ENCODE assay signal across 10 cellular contexts in genomic region chr17:4908301-4908700, GRCh38. TPM values are rescaled to one million over a fixed set of nuclear protein-coding genes. Genes with fewer than 3 reads are reported as not detected.
A peak's percentile ranks its signal among the peaks of the same experiment; 100 is the strongest.
DNase-seq lines count a peak whose midpoint lies in the region; ATAC-seq and TF ChIP-seq lines count a peak whose summit lies in the region.
"Had no signal": no experiment of that assay in that cellular context is flagged by ENCODE, and none has a peak within 500 bp of the region (broad histone marks: within the 10 kb centered on the region; RNA-seq: fewer than 3 reads in every experiment).

No MANE protein-coding gene starts in this region.

- DNase-seq in activated CD8-positive, alpha-beta memory T cell treated with anti-CD3 and anti-CD28 coated beads, Interleukin-2, amount 10 ng/mL, durations not matched to agents 7 days and 5 days = no peak
- no peak for DNase-seq in activated CD8-positive, alpha-beta memory T cell treated with anti-CD3 and anti-CD28 coated beads for 24 hours
- DNase-seq in activated CD8-positive, alpha-beta T cell treated with anti-CD3 and anti-CD28 coated beads for 36 hours = peak; percentile 31
- DNase-seq in hepatocyte (ENCODE audit: low spot score) = no peak
- DNase-seq in BE2C = no peak

- H3K9me3 Mint-ChIP-seq in activated CD8-positive, alpha-beta memory T cell treated with anti-CD3 and anti-CD28 coated beads, Interleukin-2, amount 10 ng/mL, durations not matched to agents 7 days and 5 days (ENCODE audit: low read depth) = no peaks in the 10 kb centered on the region
- H3K9me3 Mint-ChIP-seq in activated CD8-positive, alpha-beta T cell treated with anti-CD3 and anti-CD28 coated beads for 36 hours = no peaks in the 10 kb centered on the region
- H3K9me3 Mint-ChIP-seq: immature natural killer cell had no signal

- intact Hi-C loops in activated CD8-positive, alpha-beta T cell treated with anti-CD3 and anti-CD28 coated beads for 36 hours (cut with micrococcal nuclease) = loop anchor here (10.0 kb wide), 1 partner anchor 156 kb away; no protein-coding TSS in a partner anchor

- no peaks in the 10 kb centered on the region for H3K9me3 ChIP-seq in hepatocyte (ENCODE audit: low read depth)
- H3K9me3 ChIP-seq in subcutaneous abdominal adipose tissue (ENCODE audit: control insufficient read depth in 5 of 5, low read length in 5 of 5) = no peaks in the 10 kb centered on the region
- no peaks in the 10 kb centered on the region for H3K9me3 ChIP-seq in BE2C
- H3K9me3 ChIP-seq: thoracic aorta had no signal

- no peaks in the 10 kb centered on the region for H3K79me2 ChIP-seq in hepatocyte

- H3K27ac Mint-ChIP-seq in activated CD8-positive, alpha-beta memory T cell treated with anti-CD3 and anti-CD28 coated beads, Interleukin-2, amount 10 ng/mL, durations not matched to agents 7 days and 5 days = no peak overlapping the region
- no peak overlapping the region for H3K27ac Mint-ChIP-seq in activated CD8-positive, alpha-beta T cell treated with anti-CD3 and anti-CD28 coated beads for 36 hours
- H3K27ac Mint-ChIP-seq: immature natural killer cell had no signal

- no peaks in the 10 kb centered on the region for H4K20me1 ChIP-seq in hepatocyte (ENCODE audit: insufficient read depth, poor library complexity, severe bottlenecking)

- no peak overlapping the region for H2AFZ ChIP-seq in hepatocyte

- H3K9me2 ChIP-seq in hepatocyte (replicated peaks; ENCODE audit: insufficient read depth) = no peaks in the 10 kb centered on the region

- 38% methylated on average over 10 of the region's 10 CpGs for WGBS in hepatocyte (ENCODE audit: low lambda C conversion rate, missing lambda C conversion rate)

- no peaks in the 10 kb centered on the region for H3K36me3 Mint-ChIP-seq in activated CD8-positive, alpha-beta memory T cell treated with anti-CD3 and anti-CD28 coated beads, Interleukin-2, amount 10 ng/mL, durations not matched to agents 7 days and 5 days
- H3K36me3 Mint-ChIP-seq in activated CD8-positive, alpha-beta T cell treated with anti-CD3 and anti-CD28 coated beads for 36 hours (ENCODE audit: low read depth) = no peaks in the 10 kb centered on the region
- H3K36me3 Mint-ChIP-seq: immature natural killer cell had no signal

- H3K4me1 ChIP-seq in hepatocyte (ENCODE audit: insufficient read depth) (peaks cover 7% of the 10 kb centered on the region), subcutaneous abdominal adipose tissue (ENCODE audit: control insufficient read depth in 5 of 5, insufficient read depth in 5 of 5, low read length in 5 of 5) (peaks cover 0 to 19% (median 16%) of the 10 kb centered on the region in 5 donors), BE2C (no peaks in the 10 kb centered on the region)

- H3K36me3 ChIP-seq in hepatocyte (replicated peaks; ENCODE audit: insufficient read depth, low read depth) (no peaks in the 10 kb centered on the region), subcutaneous abdominal adipose tissue (ENCODE audit: control insufficient read depth in 5 of 5, insufficient read depth in 5 of 5, low read length in 5 of 5) (no peaks in the 10 kb centered on the region), BE2C (no peaks in the 10 kb centered on the region)
- H3K36me3 ChIP-seq: thoracic aorta had no signal

- no peaks in the 10 kb centered on the region for H3K27me3 Mint-ChIP-seq in activated CD8-positive, alpha-beta memory T cell treated with anti-CD3 and anti-CD28 coated beads, Interleukin-2, amount 10 ng/mL, durations not matched to agents 7 days and 5 days
- no peaks in the 10 kb centered on the region for H3K27me3 Mint-ChIP-seq in activated CD8-positive, alpha-beta T cell treated with anti-CD3 and anti-CD28 coated beads for 36 hours

- ATAC-seq in activated CD8-positive, alpha-beta memory T cell treated with anti-CD3 and anti-CD28 coated beads, Interleukin-2, amount 10 ng/mL, durations not matched to agents 7 days and 5 days = peak; percentile 20
- ATAC-seq in activated CD8-positive, alpha-beta T cell treated with anti-CD3 and anti-CD28 coated beads for 36 hours = peak; percentile 11
- no peak for ATAC-seq in GM21515 (IDR thresholded peaks at IDR 0.05; ENCODE audit: unreplicated experiment)
- no peak for ATAC-seq in GM21737 (IDR thresholded peaks at IDR 0.05; ENCODE audit: unreplicated experiment)

- CTCF ChIA-PET in activated CD8-positive, alpha-beta memory T cell treated with anti-CD3 and anti-CD28 coated beads, Interleukin-2, amount 10 ng/mL, durations not matched to agents 7 days and 5 days (lab: Charles Lee) = interaction anchor here (0.7 to 2.5 kb wide), 26 partner anchors 8 to 154 kb away, joined by 3 to 31 read pairs (median 7); partner anchors contain the start of genes C17orf107, CAMTA2, INCA1 and KIF1C
- CTCF ChIA-PET in activated CD8-positive, alpha-beta T cell treated with anti-CD3 and anti-CD28 coated beads for 36 hours (lab: Charles Lee) = interaction anchor here (0.6 to 2.6 kb wide), 27 partner anchors 9 to 283 kb away, joined by 3 to 24 read pairs (median 5); partner anchors contain the start of genes C17orf107, ENO3, RNF167 and SLC25A11

- H3K27me3 ChIP-seq in hepatocyte (no peaks in the 10 kb centered on the region), subcutaneous abdominal adipose tissue (ENCODE audit: control insufficient read depth in 5 of 5, insufficient read depth in 4 of 5, low read length in 5 of 5) (no peaks in the 10 kb centered on the region), BE2C (no peaks in the 10 kb centered on the region)

- POLR2A ChIA-PET in activated CD8-positive, alpha-beta T cell treated with anti-CD3 and anti-CD28 coated beads for 36 hours (lab: Charles Lee) = interaction anchor here (0.8 to 2.7 kb wide), 7 partner anchors 7 to 58 kb away, joined by 3 to 7 read pairs (median 3); partner anchors contain the start of genes C17orf107 and ENO3

- TF ChIP-seq CTCF in activated CD8-positive, alpha-beta T cell treated with anti-CD3 and anti-CD28 coated beads for 36 hours (IDR thresholded peaks at IDR 0.05) = no peak
- no peak for TF ChIP-seq CTCF in hepatocyte (IDR thresholded peaks at IDR 0.05; ENCODE audit: poor library complexity)
- no peak for TF ChIP-seq CTCF in BE2C (IDR thresholded peaks at IDR 0.05; ENCODE audit: low read depth, low read length)

- H3K4me1 Mint-ChIP-seq in activated CD8-positive, alpha-beta memory T cell treated with anti-CD3 and anti-CD28 coated beads, Interleukin-2, amount 10 ng/mL, durations not matched to agents 7 days and 5 days = peaks cover 6% of the 10 kb centered on the region
- H3K4me1 Mint-ChIP-seq in activated CD8-positive, alpha-beta T cell treated with anti-CD3 and anti-CD28 coated beads for 36 hours (ENCODE audit: low read depth) = peaks cover 12% of the 10 kb centered on the region

- H3K4me2 ChIP-seq in hepatocyte = no peak overlapping the region

- peak overlapping the region in 4 of 5 donors; percentile 4 to 48 (median 32) for H3K9ac ChIP-seq in subcutaneous abdominal adipose tissue (ENCODE audit: low read length in 5 of 5)

- peak overlapping the region; percentile 94 for H3K27ac ChIP-seq in hepatocyte
- peak overlapping the region; percentile 41 for H3K27ac ChIP-seq in subcutaneous abdominal adipose tissue (ENCODE audit: low read depth, low read length)

- no peak overlapping the region for H3K4me3 Mint-ChIP-seq in activated CD8-positive, alpha-beta memory T cell treated with anti-CD3 and anti-CD28 coated beads, Interleukin-2, amount 10 ng/mL, durations not matched to agents 7 days and 5 days
- no peak overlapping the region for H3K4me3 Mint-ChIP-seq in activated CD8-positive, alpha-beta T cell treated with anti-CD3 and anti-CD28 coated beads for 36 hours
- H3K4me3 Mint-ChIP-seq: immature natural killer cell had no signal

- H3K4me3 ChIP-seq in hepatocyte = no peak overlapping the region
- H3K4me3 ChIP-seq in subcutaneous abdominal adipose tissue (ENCODE audit: low read depth in 1 of 5, low read length in 5 of 5) = peak overlapping the region in 1 of 5 donors; percentile 34
- no peak overlapping the region for H3K4me3 ChIP-seq in BE2C (ENCODE audit: low read depth, low read length)

RNA-seq across cellular contexts. Expression of gene CHRNE, which starts 5.4 kb away (rescaled TPM):
- under 1 TPM; 0.40 to 0.41 TPM for total RNA-seq in activated CD8-positive, alpha-beta memory T cell treated with anti-CD3 and anti-CD28 coated beads, Interleukin-2, amount 10 ng/mL, durations not matched to agents 7 days and 5 days
- under 1 TPM; 0.45 to 0.78 TPM for total RNA-seq in activated CD8-positive, alpha-beta T cell treated with anti-CD3 and anti-CD28 coated beads for 36 hours
- total RNA-seq in hepatocyte = 0.60 and 1.0 TPM in 2 replicates
- 0.83 and 1.2 TPM in 2 replicates for polyA plus RNA-seq in hepatocyte
- polyA plus RNA-seq in BE2C (2012; ENCODE audit: insufficient read depth, insufficient read length, low read depth) = not detected

RNA-seq across cellular contexts. Expression of gene C17orf107, which starts 9.0 kb away (rescaled TPM):
- 1 to 10 TPM in 1 of 2 experiments, under 1 TPM in 1; 0.98 to 1.2 TPM for total RNA-seq in activated CD8-positive, alpha-beta memory T cell treated with anti-CD3 and anti-CD28 coated beads, Interleukin-2, amount 10 ng/mL, durations not matched to agents 7 days and 5 days
- total RNA-seq in activated CD8-positive, alpha-beta T cell treated with anti-CD3 and anti-CD28 coated beads for 36 hours = 1 to 10 TPM; 3.0 to 3.6 TPM
- 7.4 and 9.1 TPM in 2 replicates for total RNA-seq in hepatocyte
- polyA plus RNA-seq in hepatocyte = 8.8 and 14.1 TPM in 2 replicates
- 0.52 TPM for polyA plus RNA-seq in BE2C (2012; ENCODE audit: insufficient read depth, insufficient read length, low read depth)

RNA-seq across cellular contexts. Expression of gene GP1BA, which starts 23.8 kb away (rescaled TPM):
- not detected for total RNA-seq in activated CD8-positive, alpha-beta memory T cell treated with anti-CD3 and anti-CD28 coated beads, Interleukin-2, amount 10 ng/mL, durations not matched to agents 7 days and 5 days
- total RNA-seq in activated CD8-positive, alpha-beta T cell treated with anti-CD3 and anti-CD28 coated beads for 36 hours = not detected
- total RNA-seq in hepatocyte = not detected in 2 replicates
- polyA plus RNA-seq in hepatocyte = 0.06 TPM in 1 of 2 replicates, not detected in the other
- polyA plus RNA-seq in BE2C (2012; ENCODE audit: insufficient read depth, insufficient read length, low read depth) = 0.68 TPM
- total RNA-seq: thoracic aorta had no signal

RNA-seq across cellular contexts. Expression of gene SLC25A11, which starts 31.5 kb away (rescaled TPM):
- total RNA-seq in activated CD8-positive, alpha-beta memory T cell treated with anti-CD3 and anti-CD28 coated beads, Interleukin-2, amount 10 ng/mL, durations not matched to agents 7 days and 5 days = 10 to 100 TPM; 82.3 to 84.6 TPM
- total RNA-seq in activated CD8-positive, alpha-beta T cell treated with anti-CD3 and anti-CD28 coated beads for 36 hours = 10 to 100 TPM; 80.8 to 87.0 TPM
- 42.9 and 59.5 TPM in 2 replicates for total RNA-seq in hepatocyte
- 78.7 and 84.8 TPM in 2 replicates for polyA plus RNA-seq in hepatocyte
- polyA plus RNA-seq in BE2C (2012; ENCODE audit: insufficient read depth, insufficient read length, low read depth) = 80.7 TPM

RNA-seq across cellular contexts. Expression of gene RNF167, which starts 31.8 kb away (rescaled TPM):
- 100 to 1,000 TPM; 226 to 273 TPM for total RNA-seq in activated CD8-positive, alpha-beta memory T cell treated with anti-CD3 and anti-CD28 coated beads, Interleukin-2, amount 10 ng/mL, durations not matched to agents 7 days and 5 days
- 100 to 1,000 TPM; 144 to 152 TPM for total RNA-seq in activated CD8-positive, alpha-beta T cell treated with anti-CD3 and anti-CD28 coated beads for 36 hours
- total RNA-seq in hepatocyte = 59.2 and 65.1 TPM in 2 replicates
- polyA plus RNA-seq in hepatocyte = 66.5 and 75.3 TPM in 2 replicates
- 87.9 TPM for polyA plus RNA-seq in BE2C (2012; ENCODE audit: insufficient read depth, insufficient read length, low read depth)

Comparison
In these comparisons a context has a peak if more than half of its experiments do, and no peak if none do; other contexts are left out.
1. ATAC-seq: peak in activated CD8-positive, alpha-beta memory T cell treated with anti-CD3 and anti-CD28 coated beads, Interleukin-2, amount 10 ng/mL, durations not matched to agents 7 days and 5 days (single experiment) and activated CD8-positive, alpha-beta T cell treated with anti-CD3 and anti-CD28 coated beads for 36 hours (single experiment); none in GM21515 (single experiment) and GM21737 (single experiment).